Comparison of ENCODE assay signal across 9 cellular contexts in genomic region chr6:166005401-166005845, GRCh38.
DNase-seq lines count a peak whose midpoint lies in the region; ATAC-seq, FAIRE-seq and TF ChIP-seq lines count a peak whose summit lies in the region.
"Had no signal": no experiment of that assay in that cellular context is flagged by ENCODE, and none has a peak within 500 bp of the region (broad histone marks: within the 10 kb centered on the region; RNA-seq: fewer than 3 reads in every experiment).

No MANE protein-coding gene starts in this region.

- dilution Hi-C loops in IMR-90 (cut with HindIII; ENCODE audit: low sequenced_read_pairs, unreplicated experiment), result no loop called here

- H3K27me3 ChIP-seq in IMR-90 (ENCODE audit: control insufficient read depth, insufficient read depth, low read length) (no peaks in the 10 kb centered on the region), dorsolateral prefrontal cortex (peaks cover 0 to 38% (median 12%) of the 10 kb centered on the region in 45 donors), lower lobe of right lung (ENCODE audit: low read depth) (peaks cover 56% of the 10 kb centered on the region), stomach smooth muscle (ENCODE audit: control insufficient read depth in 1 of 2, insufficient read depth in 2 of 2, low read length in 2 of 2) (peaks cover 24 to 38% of the 10 kb centered on the region in 2 donors)

- H3K4me3 ChIP-seq in IMR-90 (ENCODE audit: insufficient read depth, low read depth, low read length) (no peak overlapping the region), dorsolateral prefrontal cortex (peak overlapping the region; percentile 26 to 75 (median 55)), lower lobe of right lung (peak overlapping the region; percentile 39), stomach smooth muscle (ENCODE audit: low read length in 2 of 2) (peak overlapping the region; percentile 58 to 76)

- peak; percentile 62 for DNase-seq in IMR-90
- peak in 6 of 10 donors; percentile 42 to 65 (median 50) for DNase-seq in dorsolateral prefrontal cortex
- no peak for DNase-seq in lower lobe of right lung
- DNase-seq in NCI-H510A treated with DMSO at 0.1 percent for 48 hours (lab: John Stamatoyannopoulos, UW), result no peak
- no peak for DNase-seq in GM12891 (ENCODE audit: insufficient read length, low spot score)

- peak; percentile 2 for ATAC-seq in IMR-90 (ENCODE audit: low read depth)
- ATAC-seq in lower lobe of right lung, result peak; percentile 49 to 58
- no peak for ATAC-seq in HG02870 (IDR thresholded peaks at IDR 0.05; ENCODE audit: unreplicated experiment)
- no peak for ATAC-seq in GM21529 (IDR thresholded peaks at IDR 0.05; ENCODE audit: unreplicated experiment)

- H3K18ac ChIP-seq in IMR-90 (ENCODE audit: low read depth, low read length), result peak overlapping the region; percentile 96

- TF ChIP-seq RAD21 in IMR-90 (IDR thresholded peaks at IDR 0.05; ENCODE audit: low read length), result no peak

- H3K27ac ChIP-seq in IMR-90 (ENCODE audit: insufficient read depth, low read length) (peak overlapping the region; percentile 98), dorsolateral prefrontal cortex (peak overlapping the region in 52 of 59 donors; percentile 8 to 91 (median 72)), lower lobe of right lung (no peak overlapping the region), stomach smooth muscle (ENCODE audit: low read length) (peak overlapping the region; percentile 92)

- TF ChIP-seq POLR2A in IMR-90 (IDR thresholded peaks at IDR 0.05; ENCODE audit: low read depth, low read length) (peak; percentile 30; the same call in 1 of the 2 replicates), GM12891 (IDR thresholded peaks at IDR 0.05; ENCODE audit: low read depth, low read length) (no peak)

- in situ Hi-C loops in IMR-90 (cut with MboI; ENCODE audit: low sequenced_read_pairs), result no loop called here

- H3K9ac ChIP-seq in IMR-90 (ENCODE audit: low read depth, low read length) (peak overlapping the region; percentile 71), stomach smooth muscle (ENCODE audit: low read length in 2 of 2) (peak overlapping the region; percentile 64 to 80)

- no peaks in the 10 kb centered on the region for H4K20me1 ChIP-seq in IMR-90 (ENCODE audit: insufficient read depth, low read length)

- no peak for FAIRE-seq in GM12891 (lab: Jason Lieb, UNC)
- FAIRE-seq: keratinocyte had no signal

- H2BK15ac ChIP-seq in IMR-90 (ENCODE audit: low read depth, low read length), result peak overlapping the region; percentile 10; the same call in 2 of the 3 replicates

- H3K4me2 ChIP-seq in IMR-90 (ENCODE audit: low read depth, low read length), result peak overlapping the region; percentile 51

- H4K91ac ChIP-seq in IMR-90 (ENCODE audit: insufficient read depth, low read depth, low read length), result peak overlapping the region; percentile 82

- H2AK5ac ChIP-seq in IMR-90 (ENCODE audit: low read depth, low read length), result no peak overlapping the region

- no TSS peak for BruUV-seq in IMR-90 (replicated peaks; lab: Mats Ljungman, UMichigan)

- H3K4me1 ChIP-seq in IMR-90 (ENCODE audit: control insufficient read depth, insufficient read depth, low read length), result peaks cover 28% of the 10 kb centered on the region
- peaks cover 21% of the 10 kb centered on the region for H3K4me1 ChIP-seq in lower lobe of right lung
- peaks cover 42% of the 10 kb centered on the region for H3K4me1 ChIP-seq in stomach smooth muscle (ENCODE audit: control insufficient read depth, insufficient read depth, low read length)

- H3K23ac ChIP-seq in IMR-90 (ENCODE audit: low read depth, low read length), result peak overlapping the region; percentile 32

- no peaks in the 10 kb centered on the region for H3K36me3 ChIP-seq in IMR-90 (ENCODE audit: control insufficient read depth, insufficient read depth, low read length)
- H3K36me3 ChIP-seq in lower lobe of right lung, result no peaks in the 10 kb centered on the region
- no peaks in the 10 kb centered on the region for H3K36me3 ChIP-seq in stomach smooth muscle (ENCODE audit: control insufficient read depth in 2 of 2, insufficient read depth in 2 of 2, low read length in 2 of 2)

- H3K9me1 ChIP-seq in IMR-90 (ENCODE audit: insufficient read depth, low read length), result peaks cover 9% of the 10 kb centered on the region; the same call in 1 of the 2 replicates

- H3K4ac ChIP-seq in IMR-90 (ENCODE audit: low read depth, low read length), result peak overlapping the region; percentile 82

- no peaks in the 10 kb centered on the region for H3K79me1 ChIP-seq in IMR-90 (ENCODE audit: low read depth in 1 of 2, low read length in 2 of 2)

- POLR2A ChIA-PET in IMR-90 (lab: Charles Lee; ENCODE audit: unreplicated experiment), result no interaction called here

- CTCF ChIA-PET in IMR-90 (lab: Yijun Ruan, JAX), result interaction anchor here (1.2 to 1.7 kb wide), 2 partner anchors 27 to 115 kb away, joined by 3 to 6 read pairs; no protein-coding TSS in a partner anchor

- peak overlapping the region; percentile 72 to 92 for H4K8ac ChIP-seq in IMR-90 (ENCODE audit: low read depth in 2 of 2, low read length in 2 of 2)

- peak overlapping the region; percentile 82 for H4K5ac ChIP-seq in IMR-90 (ENCODE audit: low read depth, low read length)

- peak overlapping the region; percentile 94 for H2BK120ac ChIP-seq in IMR-90 (ENCODE audit: low read depth, low read length)

- H2AFZ ChIP-seq in IMR-90 (replicated peaks; ENCODE audit: low read length, poor library complexity), result peak overlapping the region; percentile 88

- peak overlapping the region; percentile 49; the same call in 1 of the 2 replicates for H3K14ac ChIP-seq in IMR-90 (replicated peaks; ENCODE audit: low read depth, low read length)

- peak overlapping the region; percentile 66 for H2BK20ac ChIP-seq in IMR-90 (ENCODE audit: low read depth, low read length)

- WGBS in IMR-90 (ENCODE audit: extremely low coverage in 2 of 2, insufficient read length in 1 of 2), 2 experiments, result 18% methylated on average over 4 of the region's 19 CpGs; no CpG with 5 or more reads in 1 of the 2 experiments

- TF ChIP-seq CTCF in IMR-90 (conservative IDR thresholded peaks at IDR 0.05; ENCODE audit: low read depth, low read length), result no peak
- TF ChIP-seq CTCF in dorsolateral prefrontal cortex (IDR thresholded peaks at IDR 0.05 in 54 of 56, conservative IDR thresholded peaks at IDR 0.05 in 2 of 56; ENCODE audit: low read depth in 1 of 56, partially characterized antibody in 56 of 56), result no peak
- no peak for TF ChIP-seq CTCF in lower lobe of right lung (IDR thresholded peaks at IDR 0.05)

- peak overlapping the region; percentile 16; the same call in 1 of the 2 replicates for H3K56ac ChIP-seq in IMR-90 (ENCODE audit: extremely low read depth, insufficient read depth, low read length)

- intact Hi-C loops in IMR-90 (cut with micrococcal nuclease) (loop anchor here (5.0 kb wide), 1 partner anchor 72 kb away; no protein-coding TSS in a partner anchor), dorsolateral prefrontal cortex (cut with DNase I) (loop anchor here (5.0 to 10.0 kb wide), 2 partner anchors 89 to 118 kb away; no protein-coding TSS in a partner anchor), lower lobe of right lung (cut with DNase I) (no loop called here)

- peak overlapping the region; percentile 98 for H2BK5ac ChIP-seq in IMR-90 (ENCODE audit: low read depth, low read length, poor library complexity, severe bottlenecking)

- H3K9me3 ChIP-seq in IMR-90 (ENCODE audit: control insufficient read depth, insufficient read depth, low read length), result no peaks in the 10 kb centered on the region
- H3K9me3 ChIP-seq in lower lobe of right lung, result no peaks in the 10 kb centered on the region
- H3K9me3 ChIP-seq in stomach smooth muscle (ENCODE audit: control insufficient read depth in 2 of 2, low read length in 2 of 2), result peaks cover 0 to 2% of the 10 kb centered on the region in 2 donors

- H2AK9ac ChIP-seq in IMR-90 (replicated peaks; ENCODE audit: low read depth, low read length, poor library complexity), result no peak overlapping the region

TF ChIP-seq in IMR-90, 13 proteins besides CTCF, POLR2A, EP300 and RAD21:
- TF ChIP-seq MAFK (IDR thresholded peaks at IDR 0.05; ENCODE audit: low read depth, low read length) (no peak), CEBPB (IDR thresholded peaks at IDR 0.05; ENCODE audit: low read depth, low read length) (no peak), RFX5 (IDR thresholded peaks at IDR 0.05; ENCODE audit: low read depth, low read length) (no peak)
- TF ChIP-seq, protein P1, sequence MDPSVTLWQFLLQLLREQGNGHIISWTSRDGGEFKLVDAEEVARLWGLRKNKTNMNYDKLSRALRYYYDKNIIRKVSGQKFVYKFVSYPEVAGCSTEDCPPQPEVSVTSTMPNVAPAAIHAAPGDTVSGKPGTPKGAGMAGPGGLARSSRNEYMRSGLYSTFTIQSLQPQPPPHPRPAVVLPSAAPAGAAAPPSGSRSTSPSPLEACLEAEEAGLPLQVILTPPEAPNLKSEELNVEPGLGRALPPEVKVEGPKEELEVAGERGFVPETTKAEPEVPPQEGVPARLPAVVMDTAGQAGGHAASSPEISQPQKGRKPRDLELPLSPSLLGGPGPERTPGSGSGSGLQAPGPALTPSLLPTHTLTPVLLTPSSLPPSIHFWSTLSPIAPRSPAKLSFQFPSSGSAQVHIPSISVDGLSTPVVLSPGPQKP (IDR thresholded peaks at IDR 0.05; ENCODE audit: borderline replicate concordance, low read depth, low read length), result no peak

TF ChIP-seq in GM12891, 5 proteins besides CTCF, POLR2A, EP300 and RAD21:
- TF ChIP-seq POLR2AphosphoS5 (IDR thresholded peaks at IDR 0.05; ENCODE audit: low read depth, low read length) (no peak), POU2F2 (IDR thresholded peaks at IDR 0.05; ENCODE audit: low read depth, low read length) (no peak), SPI1 (IDR thresholded peaks at IDR 0.05; ENCODE audit: low read depth, low read length) (no peak), PAX5 (IDR thresholded peaks at IDR 0.05; ENCODE audit: insufficient read depth, low read length, severe bottlenecking) (no peak), TAF1 (IDR thresholded peaks at IDR 0.05; ENCODE audit: low read depth, low read length) (no peak)

Comparison
In these comparisons a context has a peak if more than half of its experiments do, and no peak if none do; other contexts are left out.
1. ATAC-seq: peak in IMR-90 (single experiment) and lower lobe of right lung (2 of 2); none in HG02870 (single experiment) and GM21529 (single experiment).
2. DNase-seq: peak in IMR-90 (single experiment) and dorsolateral prefrontal cortex (6 of 10); none in lower lobe of right lung (single experiment), NCI-H510A treated with DMSO at 0.1 percent for 48 hours (single experiment) and GM12891 (single experiment).